Comparison of ENCODE assay signal across 8 cellular contexts in genomic region chr1:11806307-11806936, GRCh38. TPM values are rescaled to one million over a fixed set of nuclear protein-coding genes. Genes with fewer than 3 reads are reported as not detected.
DNase-seq lines count a peak whose midpoint lies in the region; ATAC-seq and TF ChIP-seq lines count a peak whose summit lies in the region.

No MANE protein-coding gene starts in this region.

- peak overlapping the region; percentile 70 for H3K4me3 ChIP-seq in OCI-LY1 (ENCODE audit: low read depth, low read length, poor library complexity, severe bottlenecking)
- H3K4me3 ChIP-seq in coronary artery: peak overlapping the region; percentile 96
- peak overlapping the region; percentile 72 for H3K4me3 ChIP-seq in lung
- H3K4me3 ChIP-seq in thyroid gland (replicated peaks in 1 of 3): peak overlapping the region; percentile 41 to 74 (median 54)

- TF ChIP-seq POLR2A in thyroid gland (IDR thresholded peaks at IDR 0.05): no peak

- H4K20me1 ChIP-seq in OCI-LY1 (ENCODE audit: insufficient read depth, low read length): no peaks in the 10 kb centered on the region

- H3K36me3 ChIP-seq in OCI-LY1 (ENCODE audit: insufficient read depth, low read length): peaks cover 36% of the 10 kb centered on the region
- H3K36me3 ChIP-seq in lung (ENCODE audit: control insufficient read depth in 2 of 2, insufficient read depth in 2 of 2, low read length in 2 of 2): peaks cover 6 to 8% of the 10 kb centered on the region in 2 donors
- H3K36me3 ChIP-seq in thyroid gland: peaks cover 0 to 6% of the 10 kb centered on the region in 2 donors

- no peaks in the 10 kb centered on the region for H3F3A ChIP-seq in OCI-LY1 (ENCODE audit: insufficient read depth, low read length)

- H3K79me2 ChIP-seq in OCI-LY1 (ENCODE audit: insufficient read depth, low read length): peaks cover 5% of the 10 kb centered on the region; the same call in 1 of the 2 replicates

- H3K4me1 ChIP-seq in OCI-LY1 (ENCODE audit: insufficient read depth, low read length, severe bottlenecking) (peaks cover 57% of the 10 kb centered on the region), lung (ENCODE audit: control insufficient read depth in 2 of 2, insufficient read depth in 2 of 2, low read length in 2 of 2) (peaks cover 5 to 8% of the 10 kb centered on the region in 2 donors), thyroid gland (peaks cover 48 to 51% of the 10 kb centered on the region in 2 donors)

- no peaks in the 10 kb centered on the region for H3K27me3 ChIP-seq in OCI-LY1 (ENCODE audit: insufficient read depth, low read length)
- H3K27me3 ChIP-seq in lung (ENCODE audit: control insufficient read depth, insufficient read depth): no peaks in the 10 kb centered on the region
- H3K27me3 ChIP-seq in thyroid gland: no peaks in the 10 kb centered on the region

- intact Hi-C loops in thyroid gland (cut with DNase I): loop anchor here (10.0 kb wide), 1 partner anchor 152 kb away; the partner anchor contains the start of genes FBXO2 and FBXO44

- no peak overlapping the region for H2AFZ ChIP-seq in OCI-LY1 (ENCODE audit: low read length)

- no peaks in the 10 kb centered on the region for H3K9me2 ChIP-seq in OCI-LY1 (ENCODE audit: low read depth, low read length)

- ATAC-seq in GM18502 (IDR thresholded peaks at IDR 0.05; ENCODE audit: poor library complexity, unreplicated experiment): peak; percentile 55
- peak; percentile 33 for ATAC-seq in HG02870 (IDR thresholded peaks at IDR 0.05; ENCODE audit: unreplicated experiment)
- ATAC-seq in lung (ENCODE audit: insufficient read depth, low FRiP score): peak; percentile 16

- H3K9me3 ChIP-seq in OCI-LY1 (ENCODE audit: low read length) (no peaks in the 10 kb centered on the region), lung (ENCODE audit: control insufficient read depth in 2 of 2, insufficient read depth in 1 of 2, low read length in 1 of 2) (no peaks in the 10 kb centered on the region), thyroid gland (no peaks in the 10 kb centered on the region)

- peak; percentile 41 for DNase-seq in AG08395 (ENCODE audit: low spot score)
- peak; percentile 73 for DNase-seq in coronary artery (ENCODE audit: low spot score)
- no peak for DNase-seq in lung (ENCODE audit: low spot score)
- DNase-seq in thyroid gland: peak in 1 of 2 donors; percentile 17
- no peak for DNase-seq in stimulated activated CD4-positive, alpha-beta T cell treated with anti-CD3 and anti-CD28 coated beads, Interleukin-4, amount 100 ng/mL, for 4 hours

- peak overlapping the region; percentile 56 for H3K27ac ChIP-seq in OCI-LY1 (ENCODE audit: low read depth, low read length, poor library complexity, severe bottlenecking)
- peak overlapping the region; percentile 98 to 99 for H3K27ac ChIP-seq in coronary artery
- H3K27ac ChIP-seq in lung (ENCODE audit: low read depth in 1 of 2, low read length in 1 of 2): peak overlapping the region; percentile 92 to 95
- peak overlapping the region; percentile 89 to 100 (median 99) for H3K27ac ChIP-seq in thyroid gland

- H3K9ac ChIP-seq in OCI-LY1 (ENCODE audit: low read length): peak overlapping the region; percentile 73

- H3K4me2 ChIP-seq in OCI-LY1 (ENCODE audit: low read length): peak overlapping the region; percentile 86

- WGBS in lung, 2 donors: 1% methylated on average over 19 to 20 of the region's 20 CpGs
- 1% methylated on average over 16 to 19 of the region's 20 CpGs for WGBS in thyroid gland, 2 donors

- TF ChIP-seq CTCF in OCI-LY1 (IDR thresholded peaks at IDR 0.05; ENCODE audit: low read length) (no peak), coronary artery (IDR thresholded peaks at IDR 0.05) (no peak), lung (IDR thresholded peaks at IDR 0.05; ENCODE audit: control extremely low read depth, extremely low read depth) (no peak), thyroid gland (IDR thresholded peaks at IDR 0.05) (no peak)

RNA-seq across cellular contexts. Expression of gene CLCN6, which starts 0.4 kb away (rescaled TPM):
- total RNA-seq in lung (10 to 100 TPM; 16.7 to 35.7 TPM), thyroid gland (10 to 100 TPM; 14.8 to 38.4 (median 16.9) TPM)
- 10 to 100 TPM; 17.9 to 18.2 TPM for polyA plus RNA-seq in lung

RNA-seq across cellular contexts. Expression of gene MTHFR, which starts 0.7 kb away (rescaled TPM):
- 10 to 100 TPM; 34.0 to 61.4 TPM for total RNA-seq in lung
- 10 to 100 TPM; 20.6 to 26.1 TPM for polyA plus RNA-seq in lung
- total RNA-seq in thyroid gland: 10 to 100 TPM; 52.8 to 96.9 (median 65.6) TPM

RNA-seq across cellular contexts. Expression of gene NPPA, which starts 41.2 kb away (rescaled TPM):
- total RNA-seq in lung: 10 to 100 TPM in 1 of 2 donors, not detected in 1; 19.8 TPM
- polyA plus RNA-seq in lung: 1 to 10 TPM in 1 of 2 donors, under 1 TPM in 1; 0.81 to 6.7 TPM
- total RNA-seq in thyroid gland: not detected

RNA-seq across cellular contexts. Expression of gene C1orf167, which starts 44.4 kb away (rescaled TPM):
- total RNA-seq in lung (1 to 10 TPM in 1 of 2 donors, under 1 TPM in 1; 0.91 to 7.2 TPM), thyroid gland (1 to 10 TPM in 1 of 4 donors, under 1 TPM in 1, not detected in 2; 0.22 to 6.3 TPM)
- polyA plus RNA-seq in lung: 10 to 100 TPM; 11.0 to 11.3 TPM

RNA-seq across cellular contexts. Expression of gene NPPB, which starts 52.3 kb away (rescaled TPM):
- total RNA-seq in lung: 1 to 10 TPM in 1 of 2 donors, not detected in 1; 3.6 TPM
- 1 to 10 TPM in 1 of 2 donors, under 1 TPM in 1; 0.45 to 1.1 TPM for polyA plus RNA-seq in lung
- not detected for total RNA-seq in thyroid gland

Comparison
In these comparisons a context has a peak if more than half of its experiments do, and no peak if none do; other contexts are left out.
1. DNase-seq: peak in AG08395 (single experiment) and coronary artery (single experiment); none in lung (single experiment) and stimulated activated CD4-positive, alpha-beta T cell treated with anti-CD3 and anti-CD28 coated beads, Interleukin-4, amount 100 ng/mL, for 4 hours (0 of 2).
2. Peak in every context shown above with its lines, with median percentiles within 50 percentile points of each other: ATAC-seq, H3K27ac ChIP-seq and H3K4me3 ChIP-seq.